In the genomic region with DNA sequence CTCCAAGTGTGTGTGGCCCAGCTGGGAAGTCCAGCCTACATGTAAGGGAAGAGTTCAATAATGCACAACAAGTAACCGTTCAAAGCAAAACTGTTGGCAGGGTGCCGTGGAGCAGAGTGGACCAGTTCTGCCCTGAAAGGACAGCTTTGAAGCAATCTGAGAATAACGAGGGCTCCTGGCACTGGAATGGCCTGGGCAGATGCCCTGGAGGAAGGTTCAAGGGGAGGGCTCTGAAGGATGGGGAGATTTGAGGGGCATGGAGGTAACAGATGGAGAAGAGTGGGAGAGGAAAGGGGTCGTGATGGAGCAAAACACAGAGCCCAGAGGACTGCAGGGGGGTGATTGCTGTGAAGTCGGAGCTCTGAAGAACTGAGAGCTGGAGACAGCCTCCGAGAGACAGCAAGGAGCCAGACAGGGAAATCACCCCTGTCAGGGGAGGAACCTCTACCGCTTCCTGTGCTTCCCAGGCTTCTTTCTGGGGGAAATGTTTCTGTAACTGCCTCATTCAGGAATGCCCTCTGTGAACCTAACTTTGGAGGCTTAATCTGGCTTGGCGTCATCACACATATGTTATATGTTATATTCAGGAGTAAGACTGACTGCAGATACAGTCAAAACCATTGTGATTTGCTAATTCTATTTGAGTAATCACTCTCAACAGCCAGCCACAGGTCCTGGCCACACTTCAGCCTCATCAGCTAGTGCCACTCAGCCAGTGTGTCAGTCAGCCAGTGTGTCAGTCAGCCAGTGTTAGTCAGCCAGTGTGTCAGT, we compare ENCODE assay signal across 17 cellular contexts. TPM values are rescaled to one million over a fixed set of nuclear protein-coding genes. Genes with fewer than 3 reads are reported as not detected.
DNase-seq lines count a peak whose midpoint lies in the region; ATAC-seq, FAIRE-seq and TF ChIP-seq lines count a peak whose summit lies in the region.
"Had no signal": no experiment of that assay in that cellular context is flagged by ENCODE, and none has a peak within 500 bp of the region (broad histone marks: within the 10 kb centered on the region; RNA-seq: fewer than 3 reads in every experiment).

No MANE protein-coding gene starts in this region.

- H3K27me3 ChIP-seq in right cardiac atrium (ENCODE audit: control insufficient read depth, insufficient read depth) (no peaks in the 10 kb centered on the region), GM12878 (replicated peaks in 1 of 2; ENCODE audit: control insufficient read depth in 2 of 2, insufficient read depth in 2 of 2, low read length in 1 of 2) (no peaks in the 10 kb centered on the region), testis (no peaks in the 10 kb centered on the region)
- no peaks in the 10 kb centered on the region for H3K27me3 ChIP-seq in CD8-positive, alpha-beta T cell (ENCODE audit: insufficient read depth, low read length)
- H3K27me3 ChIP-seq in CD4-positive, alpha-beta T cell (ENCODE audit: control insufficient read depth, insufficient read depth, low read length): no peaks in the 10 kb centered on the region
- H3K27me3 ChIP-seq: ascending aorta, BLaER1 had no signal

- no peak overlapping the region for H3K9ac ChIP-seq in GM12878 (ENCODE audit: control insufficient read depth, insufficient read depth, low read length)
- H3K9ac ChIP-seq: BLaER1 had no signal

- no TSS peak for BruUV-seq in GM12878 (replicated peaks; lab: Mats Ljungman, UMichigan)
- no TSS peak for BruUV-seq in OCI-LY7 (replicated peaks; lab: Mats Ljungman, UMichigan)

- no peak overlapping the region for H2AFZ ChIP-seq in GM12878 (ENCODE audit: control insufficient read depth, low read depth, low read length)
- H2AFZ ChIP-seq in OCI-LY7 (ENCODE audit: low read length): no peak overlapping the region

- peak in 1 of 3 donors; percentile 43 for DNase-seq in right cardiac atrium
- DNase-seq in Right ventricle myocardium superior: no peak
- DNase-seq in GM12878 (ENCODE audit: low read depth, low spot score): no peak
- no peak for DNase-seq in left lobe of liver (ENCODE audit: low spot score)
- DNase-seq in testis: peak; percentile 56
- no peak for DNase-seq in OCI-LY7 (ENCODE audit: low spot score)
- DNase-seq in CD8-positive, alpha-beta T cell: no peak
- DNase-seq in CD4-positive, alpha-beta T cell: no peak
- DNase-seq: DMS53, immature natural killer cell, NCI-H1105 treated with DMSO at 0.1 percent for 48 hours, NCI-H345 had no signal

- in situ Hi-C loops in GM12878 (cut with MboI): loop anchor here (25.0 kb wide), 1 partner anchor 681 kb away; no protein-coding TSS in a partner anchor

- CTCF ChIA-PET in GM12878 (lab: Yijun Ruan, JAX): interaction anchor here (1.9 kb wide), 1 partner anchor 73 kb away, joined by 5 read pairs; no protein-coding TSS in a partner anchor
- CTCF ChIA-PET in OCI-LY7 (lab: Charles Lee; ENCODE audit: unreplicated experiment): no interaction called here
- CTCF ChIA-PET in CD8-positive, alpha-beta T cell (lab: Charles Lee): interaction anchor here (1.0 to 4.0 kb wide), 3 partner anchors 11 to 363 kb away, joined by 3 to 31 read pairs (median 3); no protein-coding TSS in a partner anchor
- CTCF ChIA-PET in CD4-positive, alpha-beta T cell (lab: Charles Lee): interaction anchor here (1.7 kb wide), 1 partner anchor 415 kb away, joined by 3 read pairs; no protein-coding TSS in a partner anchor

- H3K4me2 ChIP-seq in GM12878 (ENCODE audit: control insufficient read depth, insufficient read depth) (no peak overlapping the region), OCI-LY7 (ENCODE audit: low read length) (no peak overlapping the region)
- H3K4me2 ChIP-seq: BLaER1, smooth muscle cell had no signal

- H3K27ac ChIP-seq in right cardiac atrium (ENCODE audit: low read length) (no peak overlapping the region), GM12878 (ENCODE audit: control insufficient read depth, insufficient read depth) (no peak overlapping the region), testis (no peak overlapping the region), OCI-LY7 (ENCODE audit: low read depth, low read length, poor library complexity, severe bottlenecking) (no peak overlapping the region)
- H3K27ac ChIP-seq in CD8-positive, alpha-beta T cell (ENCODE audit: low read depth, low read length): no peak overlapping the region
- no peak overlapping the region for H3K27ac ChIP-seq in CD4-positive, alpha-beta T cell (ENCODE audit: low read depth, low read length)
- H3K27ac ChIP-seq: ascending aorta, BLaER1, gastroesophageal sphincter had no signal

- intact Hi-C loops in right cardiac atrium (cut with DNase I) (loop anchor here in 1 of 4 donors (2.0 kb wide), 1 partner anchor 19 kb away; no protein-coding TSS in a partner anchor), Right ventricle myocardium superior (cut with DNase I) (no loop called here), GM12878 (cut with micrococcal nuclease; ENCODE audit: unreplicated experiment) (no loop called here), testis (cut with DNase I; ENCODE audit: low total_unique reads) (no loop called here), OCI-LY7 (cut with micrococcal nuclease; ENCODE audit: unreplicated experiment) (no loop called here)
- intact Hi-C loops in CD8-positive, alpha-beta T cell (cut with DNase I, micrococcal nuclease): no loop called here
- intact Hi-C loops in CD4-positive, alpha-beta T cell (cut with DNase I, micrococcal nuclease): no loop called here

- no peaks in the 10 kb centered on the region for H3K79me2 ChIP-seq in GM12878 (ENCODE audit: control insufficient read depth, insufficient read depth, low read length)
- no peaks in the 10 kb centered on the region for H3K79me2 ChIP-seq in OCI-LY7 (ENCODE audit: insufficient read depth, low read depth, low read length)

- TF ChIP-seq RAD21 in GM12878 (IDR thresholded peaks at IDR 0.05; ENCODE audit: insufficient read depth, low read depth, low read length): no peak

- H3K27me3 Mint-ChIP-seq in CD8-positive, alpha-beta T cell (ENCODE audit: low read depth): no peaks in the 10 kb centered on the region
- no peaks in the 10 kb centered on the region for H3K27me3 Mint-ChIP-seq in CD4-positive, alpha-beta T cell

- POLR2A ChIA-PET in GM12878 (lab: Charles Lee) (no interaction called here), OCI-LY7 (lab: Charles Lee) (no interaction called here)
- POLR2A ChIA-PET in CD8-positive, alpha-beta T cell (lab: Charles Lee): no interaction called here
- POLR2A ChIA-PET in CD4-positive, alpha-beta T cell (lab: Charles Lee): interaction anchor here (0.8 kb wide), 1 partner anchor 239 kb away, joined by 3 read pairs; no protein-coding TSS in a partner anchor

- H3K27ac Mint-ChIP-seq in CD8-positive, alpha-beta T cell: no peak overlapping the region
- no peak overlapping the region for H3K27ac Mint-ChIP-seq in CD4-positive, alpha-beta T cell
- H3K27ac Mint-ChIP-seq: immature natural killer cell had no signal

- TF ChIP-seq POLR2A in GM12878 (IDR thresholded peaks at IDR 0.05; ENCODE audit: low read depth, low read length): no peak
- TF ChIP-seq POLR2A in testis (IDR thresholded peaks at IDR 0.05): no peak

- H3K9me2 ChIP-seq in OCI-LY7 (ENCODE audit: insufficient read depth, low read length): no peaks in the 10 kb centered on the region

- RAD21 ChIA-PET in GM12878 (lab: Charles Lee; ENCODE audit: unreplicated experiment): interaction anchor here (1.2 kb wide), 1 partner anchor 73 kb away, joined by 4 read pairs; no protein-coding TSS in a partner anchor

- WGBS in right cardiac atrium: 44% methylated on average over 8 of the region's 8 CpGs
- 87% methylated on average over 8 of the region's 8 CpGs for WGBS in GM12878 (ENCODE audit: insufficient coverage, insufficient replicate concordance, low lambda C conversion rate, missing lambda C conversion rate)
- WGBS in testis, 2 donors: 47 to 51% methylated on average over 8 of the region's 8 CpGs

- TF ChIP-seq CTCF in GM12878 (IDR thresholded peaks at IDR 0.05 in 2 of 3, conservative IDR thresholded peaks at IDR 0.05 in 1 of 3; ENCODE audit: control insufficient read depth in 2 of 3, extremely low read depth in 1 of 3, insufficient read depth in 1 of 3, low read depth in 3 of 3, low read length in 3 of 3) (no peak), testis (IDR thresholded peaks at IDR 0.05) (no peak), OCI-LY7 (conservative IDR thresholded peaks at IDR 0.05; ENCODE audit: low read length) (no peak)
- no peak for TF ChIP-seq CTCF in CD8-positive, alpha-beta T cell (IDR thresholded peaks at IDR 0.05)
- no peak for TF ChIP-seq CTCF in CD4-positive, alpha-beta T cell (IDR thresholded peaks at IDR 0.05)

- H3K9me3 Mint-ChIP-seq in CD8-positive, alpha-beta T cell: no peaks in the 10 kb centered on the region
- H3K9me3 Mint-ChIP-seq in CD4-positive, alpha-beta T cell: no peaks in the 10 kb centered on the region
- H3K9me3 Mint-ChIP-seq: immature natural killer cell had no signal

- TF ChIP-seq EP300 in GM12878 (IDR thresholded peaks at IDR 0.05; ENCODE audit: borderline replicate concordance in 1 of 2, control insufficient read depth in 1 of 2, low read depth in 2 of 2, low read length in 2 of 2): no peak

- H3K4me1 ChIP-seq in right cardiac atrium (ENCODE audit: control insufficient read depth, insufficient read depth, low read length): no peaks in the 10 kb centered on the region
- peaks cover 7% of the 10 kb centered on the region for H3K4me1 ChIP-seq in GM12878 (ENCODE audit: control insufficient read depth, insufficient read depth, low read length)
- H3K4me1 ChIP-seq in testis: no peaks in the 10 kb centered on the region
- H3K4me1 ChIP-seq in OCI-LY7 (ENCODE audit: insufficient read depth, low read length, poor library complexity, severe bottlenecking): no peaks in the 10 kb centered on the region
- H3K4me1 ChIP-seq in CD8-positive, alpha-beta T cell (ENCODE audit: insufficient read depth, low read length): no peaks in the 10 kb centered on the region
- H3K4me1 ChIP-seq: ascending aorta, gastroesophageal sphincter had no signal

- ATAC-seq in right cardiac atrium: peak; percentile 35 to 44
- no peak for ATAC-seq in Right ventricle myocardium superior (ENCODE audit: poor library complexity)
- peak; percentile 11; the same call in 2 of the 3 replicates for ATAC-seq in GM12878
- ATAC-seq in left lobe of liver: peak; percentile 51
- no peak for ATAC-seq in CD8-positive, alpha-beta T cell
- ATAC-seq in CD4-positive, alpha-beta T cell (ENCODE audit: poor library complexity): no peak
- ATAC-seq: gastroesophageal sphincter had no signal

- no peaks in the 10 kb centered on the region for H3K36me3 Mint-ChIP-seq in CD8-positive, alpha-beta T cell
- peaks cover 8% of the 10 kb centered on the region for H3K36me3 Mint-ChIP-seq in CD4-positive, alpha-beta T cell (ENCODE audit: low read depth)
- H3K36me3 Mint-ChIP-seq: immature natural killer cell had no signal

- no peaks in the 10 kb centered on the region for H3K9me3 ChIP-seq in right cardiac atrium (ENCODE audit: control insufficient read depth, low read length)
- no peaks in the 10 kb centered on the region; the same call in 2 of the 3 replicates for H3K9me3 ChIP-seq in GM12878 (replicated peaks; ENCODE audit: control insufficient read depth, insufficient read depth, low read length)
- no peaks in the 10 kb centered on the region for H3K9me3 ChIP-seq in testis
- H3K9me3 ChIP-seq in OCI-LY7 (ENCODE audit: low read length): no peaks in the 10 kb centered on the region
- H3K9me3 ChIP-seq in CD8-positive, alpha-beta T cell (ENCODE audit: low read length): no peaks in the 10 kb centered on the region
- no peaks in the 10 kb centered on the region for H3K9me3 ChIP-seq in CD4-positive, alpha-beta T cell (ENCODE audit: control insufficient read depth, low read length)
- H3K9me3 ChIP-seq: ascending aorta, BLaER1, gastroesophageal sphincter, HAP-1 had no signal

- H3K4me3 Mint-ChIP-seq in CD8-positive, alpha-beta T cell: no peak overlapping the region
- H3K4me3 Mint-ChIP-seq in CD4-positive, alpha-beta T cell: no peak overlapping the region
- H3K4me3 Mint-ChIP-seq: immature natural killer cell had no signal

- H3K36me3 ChIP-seq in GM12878 (ENCODE audit: control insufficient read depth in 2 of 2, insufficient read depth in 2 of 2, low read length in 1 of 2) (no peaks in the 10 kb centered on the region), testis (ENCODE audit: low read depth, missing control alignments) (no peaks in the 10 kb centered on the region), OCI-LY7 (ENCODE audit: insufficient read depth, low read length) (peaks cover 7% of the 10 kb centered on the region)
- no peaks in the 10 kb centered on the region for H3K36me3 ChIP-seq in CD8-positive, alpha-beta T cell (ENCODE audit: insufficient read depth, low read length)
- H3K36me3 ChIP-seq: ascending aorta, gastroesophageal sphincter, HAP-1 had no signal

- H3K4me1 Mint-ChIP-seq in CD8-positive, alpha-beta T cell (ENCODE audit: low read depth): no peaks in the 10 kb centered on the region
- peaks cover 4% of the 10 kb centered on the region for H3K4me1 Mint-ChIP-seq in CD4-positive, alpha-beta T cell (ENCODE audit: low read depth)
- H3K4me1 Mint-ChIP-seq: immature natural killer cell had no signal

- SMC1A ChIA-PET in GM12878 (lab: Charles Lee; ENCODE audit: uncharacterized antibody, unreplicated experiment): interaction anchor here (0.7 to 1.4 kb wide), 3 partner anchors 10 to 21 kb away, joined by 3 to 5 read pairs (median 4); no protein-coding TSS in a partner anchor

- no peak for FAIRE-seq in GM12878 (lab: Jason Lieb, UNC)

- no peak overlapping the region for H3K4me3 ChIP-seq in right cardiac atrium (ENCODE audit: low read length)
- H3K4me3 ChIP-seq in GM12878: no peak overlapping the region
- H3K4me3 ChIP-seq in testis: no peak overlapping the region
- no peak overlapping the region for H3K4me3 ChIP-seq in OCI-LY7 (ENCODE audit: low read depth, low read length, poor library complexity, severe bottlenecking)
- H3K4me3 ChIP-seq in CD8-positive, alpha-beta T cell (ENCODE audit: low read depth, low read length): no peak overlapping the region
- H3K4me3 ChIP-seq: ascending aorta, BLaER1, gastroesophageal sphincter, HAP-1, smooth muscle cell had no signal

- H4K20me1 ChIP-seq in GM12878 (ENCODE audit: control insufficient read depth, insufficient read depth): no peaks in the 10 kb centered on the region
- no peaks in the 10 kb centered on the region for H4K20me1 ChIP-seq in OCI-LY7 (ENCODE audit: insufficient read depth, low read length)
- H4K20me1 ChIP-seq: BLaER1 had no signal

RNA-seq across cellular contexts. Expression of a gene that starts 41.2 kb away (rescaled TPM):
- total RNA-seq in right cardiac atrium (1 to 10 TPM in 1 of 4 donors, under 1 TPM in 3; 0.48 to 1.1 (median 0.64) TPM), Right ventricle myocardium superior (0.51 TPM), GM12878 (2014; rRNA removed) (9.4 and 10.8 TPM in 2 replicates), GM12878 (2014; rRNA removed; fragmentation: Illumina TruSeq; extraction: Trizol) (10.2 and 10.3 TPM in 2 replicates), GM12878 (2021) (14.1 and 15.7 TPM in 2 replicates), left lobe of liver (0.86 TPM), testis (1 to 10 TPM; 1.4 to 2.1 TPM), OCI-LY7 (2022) (14.8 and 22.6 TPM in 2 replicates)
- polyA plus RNA-seq in right cardiac atrium (0.34 TPM), GM12878 (2011; rRNA removed) (28.0 and 29.7 TPM in 2 replicates), GM12878 (2014; fragmentation: Illumina TruSeq; extraction: Trizol) (7.0 and 8.2 TPM in 2 replicates), GM12878 (2014; fragmentation: Nextera tagmentation; extraction: Ambion mirVana) (1 to 10 TPM; 1.4 to 2.0 TPM), GM12878 (2014; rRNA removed) (11.6 and 13.0 TPM in 2 replicates), GM12878 (2016; fragmentation: Nextera tagmentation; extraction: Ambion mirVana) (1 to 10 TPM; 2.3 to 2.6 TPM), testis (ENCODE audit: insufficient read depth, low read depth, low replicate concordance) (0.61 TPM)
- 90.8 and 98.3 TPM in 2 replicates for total RNA-seq in GM12878 (2013; cell fraction: nucleolus; rRNA removed)
- 3.9 TPM for polyA plus RNA-seq in GM12878 (2011; ENCODE audit: low read depth)
- 25.0 and 25.5 TPM in 2 replicates for polyA plus RNA-seq in GM12878 (2011; cell fraction: cytosol; rRNA removed)
- 30.1 and 38.8 TPM in 2 replicates for polyA plus RNA-seq in GM12878 (2011; cell fraction: nucleus; rRNA removed)
- polyA plus RNA-seq in GM12878 (2012): 6.1 and 8.0 TPM in 2 replicates
- polyA minus RNA-seq in GM12878 (2011; rRNA and poly(A)+ RNA removed): 18.9 and 37.1 TPM in 2 replicates
- polyA minus RNA-seq in GM12878 (2011; cell fraction: cytosol; rRNA and poly(A)+ RNA removed): 17.2 and 21.9 TPM in 2 replicates
- polyA minus RNA-seq in GM12878 (2011; cell fraction: nucleus; rRNA and poly(A)+ RNA removed): 21.0 and 31.8 TPM in 2 replicates
- total RNA-seq in OCI-LY7 (2014; rRNA removed; shearing (Covaris generic)): 12.8 and 14.0 TPM in 2 replicates
- 10 to 100 TPM; 45.9 to 50.0 TPM for total RNA-seq in CD8-positive, alpha-beta T cell
- 10 to 100 TPM; 70.2 to 71.0 TPM for total RNA-seq in CD4-positive, alpha-beta T cell
- total RNA-seq: smooth muscle cell had no signal
- polyA plus RNA-seq: immature natural killer cell, smooth muscle cell had no signal

RNA-seq across cellular contexts. Expression of a gene that starts 43.5 kb away (rescaled TPM):
- total RNA-seq in right cardiac atrium: under 1 TPM; 0.51 to 0.78 (median 0.62) TPM
- 0.32 TPM for polyA plus RNA-seq in right cardiac atrium
- total RNA-seq in Right ventricle myocardium superior: 0.22 TPM
- total RNA-seq in GM12878 (2013; cell fraction: nucleolus; rRNA removed): 62.8 and 68.0 TPM in 2 replicates
- 2.0 and 3.3 TPM in 2 replicates for total RNA-seq in GM12878 (2014; rRNA removed)
- total RNA-seq in GM12878 (2014; rRNA removed; fragmentation: Illumina TruSeq; extraction: Trizol): 5.3 and 5.6 TPM in 2 replicates
- total RNA-seq in GM12878 (2021): 1.6 and 2.1 TPM in 2 replicates
- 0.39 TPM for polyA plus RNA-seq in GM12878 (2011; ENCODE audit: low read depth)
- polyA plus RNA-seq in GM12878 (2011; rRNA removed): 1.0 and 1.3 TPM in 2 replicates
- 0.04 and 0.08 TPM in 2 replicates for polyA plus RNA-seq in GM12878 (2011; cell fraction: cytosol; rRNA removed)
- polyA plus RNA-seq in GM12878 (2011; cell fraction: nucleus; rRNA removed): 3.7 and 4.1 TPM in 2 replicates
- polyA plus RNA-seq in GM12878 (2012): 0.49 and 0.60 TPM in 2 replicates
- polyA plus RNA-seq in GM12878 (2014; fragmentation: Illumina TruSeq; extraction: Trizol): 0.38 and 0.68 TPM in 2 replicates
- polyA plus RNA-seq in GM12878 (2014; fragmentation: Nextera tagmentation; extraction: Ambion mirVana): under 1 TPM; 0.07 to 0.69 TPM
- 0.67 TPM in 1 of 2 replicates, not detected in the other for polyA plus RNA-seq in GM12878 (2014; rRNA removed)
- 1 to 10 TPM; 1.0 to 2.1 TPM for polyA plus RNA-seq in GM12878 (2016; fragmentation: Nextera tagmentation; extraction: Ambion mirVana)
- 11.5 and 13.2 TPM in 2 replicates for polyA minus RNA-seq in GM12878 (2011; rRNA and poly(A)+ RNA removed)
- polyA minus RNA-seq in GM12878 (2011; cell fraction: cytosol; rRNA and poly(A)+ RNA removed): 0.94 TPM in 1 of 2 replicates, not detected in the other
- polyA minus RNA-seq in GM12878 (2011; cell fraction: nucleus; rRNA and poly(A)+ RNA removed): 14.1 and 21.4 TPM in 2 replicates
- total RNA-seq in left lobe of liver: 1.1 TPM
- total RNA-seq in testis: 1 to 10 TPM; 4.6 to 6.3 TPM
- polyA plus RNA-seq in testis (ENCODE audit: insufficient read depth, low read depth, low replicate concordance): not detected
- total RNA-seq in OCI-LY7 (2014; rRNA removed; shearing (Covaris generic)): 3.6 and 4.7 TPM in 2 replicates
- 3.2 and 4.2 TPM in 2 replicates for total RNA-seq in OCI-LY7 (2022)
- total RNA-seq in CD8-positive, alpha-beta T cell: 1 to 10 TPM; 5.4 to 6.7 TPM
- 1 to 10 TPM; 8.6 to 8.7 TPM for total RNA-seq in CD4-positive, alpha-beta T cell
- total RNA-seq: ascending aorta had no signal

Comparison
In these comparisons a context has a peak if more than half of its experiments do, and no peak if none do; other contexts are left out.
1. ATAC-seq: peak in right cardiac atrium (2 of 2), GM12878 (single experiment) and left lobe of liver (single experiment); none in Right ventricle myocardium superior (single experiment), CD8-positive, alpha-beta T cell (single experiment) and CD4-positive, alpha-beta T cell (single experiment).